In genomic region chr4:121096174-121096573, GRCh38 we compare ENCODE assay signal across 35 cellular contexts. TPM values are rescaled to one million over a fixed set of nuclear protein-coding genes. Genes with fewer than 3 reads are reported as not detected.
"Had no signal": no experiment of that assay in that cellular context is flagged by ENCODE, and none has a peak within 500 bp of the region (broad histone marks: within the 10 kb centered on the region; RNA-seq: fewer than 3 reads in every experiment).

No MANE protein-coding gene starts in this region.

- H3K4me3 Mint-ChIP-seq: activated B cell treated with CpG ODN at 0.5 μM for 24 hours; activated CD8-positive, alpha-beta T cell treated with anti-CD3 and anti-CD28 coated beads for 36 hours; activated naive CD4-positive, alpha-beta T cell treated with anti-CD3 and anti-CD28 coated beads for 36 hours; activated naive CD4-positive, alpha-beta T cell treated with anti-CD3 and anti-CD28 coated beads, Interleukin-2, amount 50 U/mL, for 24 hours; activated naive CD8-positive, alpha-beta T cell treated with anti-CD3 and anti-CD28 coated beads for 36 hours; activated naive CD8-positive, alpha-beta T cell treated with anti-CD3 and anti-CD28 coated beads, Interleukin-2, amount 50 U/mL, for 24 hours; activated T-cell treated with anti-CD3 and anti-CD28 coated beads, Interleukin-2, amount 50 U/mL, for 4 hours; activated T-helper 17 cell treated with anti-CD3 and anti-CD28 coated beads, Interleukin-2, amount 50 U/mL, for 72 hours; brain; effector memory CD8-positive, alpha-beta T cell; T-helper 17 cell; T-helper 2 cell treated with Interferon-gamma antibody and Interleukin-4, amounts not matched to agents 5 μg/mL and 100 μg/mL, for 36 hours had no signal

- H3K36me3 ChIP-seq: adrenal gland, breast epithelium, cardiac muscle cell, esophagus muscularis mucosa, gastrocnemius medialis, heart left ventricle, WERI-Rb-1 had no signal

- H3K27ac Mint-ChIP-seq: activated B cell treated with CpG ODN at 0.5 μM for 24 hours; activated CD8-positive, alpha-beta T cell treated with anti-CD3 and anti-CD28 coated beads for 36 hours; activated naive CD4-positive, alpha-beta T cell treated with anti-CD3 and anti-CD28 coated beads for 36 hours; activated naive CD4-positive, alpha-beta T cell treated with anti-CD3 and anti-CD28 coated beads, Interleukin-2, amount 50 U/mL, for 24 hours; activated naive CD8-positive, alpha-beta T cell treated with anti-CD3 and anti-CD28 coated beads for 36 hours; activated naive CD8-positive, alpha-beta T cell treated with anti-CD3 and anti-CD28 coated beads, Interleukin-2, amount 50 U/mL, for 24 hours; activated T-helper 17 cell treated with anti-CD3 and anti-CD28 coated beads, Interleukin-2, amount 50 U/mL, for 72 hours; effector memory CD8-positive, alpha-beta T cell; T-helper 17 cell; T-helper 2 cell treated with Interferon-gamma antibody and Interleukin-4, amounts not matched to agents 5 μg/mL and 100 μg/mL, for 36 hours had no signal

- H3K9me3 Mint-ChIP-seq: activated B cell treated with CpG ODN at 0.5 μM for 24 hours; activated CD8-positive, alpha-beta T cell treated with anti-CD3 and anti-CD28 coated beads for 36 hours; activated naive CD4-positive, alpha-beta T cell treated with anti-CD3 and anti-CD28 coated beads for 36 hours; activated naive CD4-positive, alpha-beta T cell treated with anti-CD3 and anti-CD28 coated beads, Interleukin-2, amount 50 U/mL, for 24 hours; activated naive CD8-positive, alpha-beta T cell treated with anti-CD3 and anti-CD28 coated beads for 36 hours; activated naive CD8-positive, alpha-beta T cell treated with anti-CD3 and anti-CD28 coated beads, Interleukin-2, amount 50 U/mL, for 24 hours; activated T-cell treated with anti-CD3 and anti-CD28 coated beads, Interleukin-2, amount 50 U/mL, for 4 hours; activated T-helper 17 cell treated with anti-CD3 and anti-CD28 coated beads, Interleukin-2, amount 50 U/mL, for 72 hours; effector memory CD8-positive, alpha-beta T cell; T-helper 2 cell treated with Interferon-gamma antibody and Interleukin-4, amounts not matched to agents 5 μg/mL and 100 μg/mL, for 36 hours had no signal

- H3K9me3 ChIP-seq: adrenal gland, breast epithelium, esophagus muscularis mucosa, gastrocnemius medialis, heart left ventricle had no signal

- DNase-seq: activated B cell treated with CpG ODN at 0.5 μM for 24 hours; activated CD4-positive, alpha-beta T cell treated with anti-CD3 and anti-CD28 coated beads for 48 hours; activated CD4-positive, alpha-beta T cell treated with anti-CD3 and anti-CD28 coated beads, Interleukin-2, amount 50 U/mL, for 1 hour; activated CD4-positive, alpha-beta T cell treated with anti-CD3 and anti-CD28 coated beads, Interleukin-2, amount 50 U/mL, for 48 hours; activated CD8-positive, alpha-beta memory T cell treated with anti-CD3 and anti-CD28 coated beads for 24 hours; activated CD8-positive, alpha-beta T cell treated with anti-CD3 and anti-CD28 coated beads for 36 hours; activated effector memory CD4-positive, alpha-beta T cell treated with Interleukin-2 at 50 U/mL for 16 hours; activated gamma-delta T cell treated with Interleukin-2 at 50 U/mL for 16 hours; activated naive CD4-positive, alpha-beta T cell treated with anti-CD3 and anti-CD28 coated beads for 36 hours; activated naive CD8-positive, alpha-beta T cell treated with anti-CD3 and anti-CD28 coated beads for 36 hours; activated naive CD8-positive, alpha-beta T cell treated with anti-CD3 and anti-CD28 coated beads, Interleukin-2, amount 50 U/mL, for 24 hours; activated T-cell treated with anti-CD3 and anti-CD28 coated beads, Interleukin-2, amount 50 U/mL, for 4 hours; adrenal gland; amygdala; aorta; cerebellar nuclear complex; effector CD4-positive, alpha-beta T cell; effector memory CD8-positive, alpha-beta T cell; gastrocnemius medialis; glutamatergic neuron; heart left ventricle; T-helper 1 cell; T-helper 17 cell; T1000; WERI-Rb-1 had no signal

- H3K4me1 ChIP-seq: adrenal gland, breast epithelium, esophagus muscularis mucosa, foreskin keratinocyte, gastrocnemius medialis, heart left ventricle had no signal

- H3K27me3 ChIP-seq: adrenal gland, breast epithelium, cardiac muscle cell, esophagus muscularis mucosa, gastrocnemius medialis, heart left ventricle had no signal

- H3K4me1 Mint-ChIP-seq: activated B cell treated with CpG ODN at 0.5 μM for 24 hours; activated naive CD4-positive, alpha-beta T cell treated with anti-CD3 and anti-CD28 coated beads, Interleukin-2, amount 50 U/mL, for 24 hours; activated naive CD8-positive, alpha-beta T cell treated with anti-CD3 and anti-CD28 coated beads for 36 hours; activated T-helper 17 cell treated with anti-CD3 and anti-CD28 coated beads, Interleukin-2, amount 50 U/mL, for 72 hours; brain; T-helper 17 cell had no signal

- H3K27me3 Mint-ChIP-seq: activated B cell treated with CpG ODN at 0.5 μM for 24 hours; activated CD8-positive, alpha-beta T cell treated with anti-CD3 and anti-CD28 coated beads for 36 hours; activated naive CD4-positive, alpha-beta T cell treated with anti-CD3 and anti-CD28 coated beads, Interleukin-2, amount 50 U/mL, for 24 hours; activated naive CD8-positive, alpha-beta T cell treated with anti-CD3 and anti-CD28 coated beads for 36 hours; activated naive CD8-positive, alpha-beta T cell treated with anti-CD3 and anti-CD28 coated beads, Interleukin-2, amount 50 U/mL, for 24 hours; activated T-helper 17 cell treated with anti-CD3 and anti-CD28 coated beads, Interleukin-2, amount 50 U/mL, for 72 hours; effector memory CD8-positive, alpha-beta T cell; T-helper 17 cell had no signal

- ATAC-seq: activated CD4-positive, CD25-positive, alpha-beta regulatory T cell treated with anti-CD3 and anti-CD28 coated beads, Interleukin-2, amount 50 U/mL, for 24 hours; activated CD8-positive, alpha-beta T cell treated with anti-CD3 and anti-CD28 coated beads for 36 hours; activated naive CD8-positive, alpha-beta T cell treated with anti-CD3 and anti-CD28 coated beads, Interleukin-2, amount 50 U/mL, for 24 hours; activated T-cell treated with anti-CD3 and anti-CD28 coated beads, Interleukin-2, amount 50 U/mL, for 4 hours; activated T-helper 17 cell treated with anti-CD3 and anti-CD28 coated beads, Interleukin-2, amount 50 U/mL, for 72 hours; effector memory CD8-positive, alpha-beta T cell; foreskin keratinocyte; gastrocnemius medialis; heart left ventricle; T-helper 17 cell had no signal

- H3K4me3 ChIP-seq: adrenal gland, breast epithelium, cardiac muscle cell, coronary artery, esophagus muscularis mucosa, gastrocnemius medialis, heart left ventricle had no signal

- H3K27ac ChIP-seq: adrenal gland, breast epithelium, cardiac muscle cell, coronary artery, esophagus muscularis mucosa, foreskin keratinocyte, gastrocnemius medialis, heart left ventricle, WERI-Rb-1 had no signal

- H3K36me3 Mint-ChIP-seq: activated naive CD4-positive, alpha-beta T cell treated with anti-CD3 and anti-CD28 coated beads, Interleukin-2, amount 50 U/mL, for 24 hours; activated naive CD8-positive, alpha-beta T cell treated with anti-CD3 and anti-CD28 coated beads for 36 hours; brain had no signal

RNA-seq across cellular contexts. Expression of gene NDNF, which starts 23.8 kb away (rescaled TPM):
- total RNA-seq: activated B cell treated with CpG ODN at 0.5 μM for 24 hours; activated naive CD4-positive, alpha-beta T cell treated with anti-CD3 and anti-CD28 coated beads for 36 hours; foreskin keratinocyte; T-helper 17 cell had no signal
- polyA plus RNA-seq: foreskin keratinocyte had no signal
